In genomic region chr2:6290212-6290611, GRCh38 we compare ENCODE assay signal across 17 cellular contexts.
"Had no signal": no experiment of that assay in that cellular context is flagged by ENCODE, and none has a peak within 500 bp of the region (broad histone marks: within the 10 kb centered on the region; RNA-seq: fewer than 3 reads in every experiment).

No MANE protein-coding gene starts in this region.

- H3K4me1 Mint-ChIP-seq: memory B cell, naive B cell had no signal

- H3K27me3 ChIP-seq: heart left ventricle, left lung, ovary, right atrium auricular region had no signal

- H3K36me3 ChIP-seq: heart left ventricle, left lung, lower lobe of right lung, ovary, right atrium auricular region had no signal

- H3K4me1 ChIP-seq: heart left ventricle, left lung, lower lobe of right lung, right atrium auricular region had no signal

- H3K9me3 ChIP-seq: heart left ventricle, lower lobe of right lung, ovary, right atrium auricular region had no signal

- H3K27ac Mint-ChIP-seq: memory B cell, nephron progenitor cell had no signal

- H3K4me3 ChIP-seq: dorsolateral prefrontal cortex, heart left ventricle, left lung, lower lobe of right lung, ovary, right atrium auricular region had no signal

- DNase-seq: cortex of kidney; effector CD8-positive, alpha-beta T cell; heart left ventricle; left lung; lower lobe of right lung; midbrain; naive B cell; nephron progenitor cell; ovary; small intestine; stimulated activated CD4-positive, alpha-beta T cell treated with anti-CD3 and anti-CD28 coated beads, Interleukin-12 subunit alpha, Interleukin-12 subunit beta, amount 100 ng/mL, for 4 hours; stimulated activated naive CD4-positive, alpha-beta T cell treated with Interleukin-2 at 50 U/mL for 16 hours; trophoblast cell had no signal

- ATAC-seq: esophagus mucosa, heart left ventricle had no signal

- H3K27me3 Mint-ChIP-seq: memory B cell had no signal

- H3K27ac ChIP-seq: dorsolateral prefrontal cortex, heart left ventricle, left lung, lower lobe of right lung, ovary, right atrium auricular region had no signal

- H3K4me3 Mint-ChIP-seq: memory B cell, naive B cell, nephron progenitor cell had no signal
